Comparison of ENCODE assay signal across 1 cellular context in genomic region chr5:126707080-126707479, GRCh38.
TF ChIP-seq lines count a peak whose summit lies in the region.

No MANE protein-coding gene starts in this region.

TF ChIP-seq in HepG2, 621 proteins besides CTCF, POLR2A, EP300 and RAD21 (continued from another document):
- TF ChIP-seq, protein P1, sequence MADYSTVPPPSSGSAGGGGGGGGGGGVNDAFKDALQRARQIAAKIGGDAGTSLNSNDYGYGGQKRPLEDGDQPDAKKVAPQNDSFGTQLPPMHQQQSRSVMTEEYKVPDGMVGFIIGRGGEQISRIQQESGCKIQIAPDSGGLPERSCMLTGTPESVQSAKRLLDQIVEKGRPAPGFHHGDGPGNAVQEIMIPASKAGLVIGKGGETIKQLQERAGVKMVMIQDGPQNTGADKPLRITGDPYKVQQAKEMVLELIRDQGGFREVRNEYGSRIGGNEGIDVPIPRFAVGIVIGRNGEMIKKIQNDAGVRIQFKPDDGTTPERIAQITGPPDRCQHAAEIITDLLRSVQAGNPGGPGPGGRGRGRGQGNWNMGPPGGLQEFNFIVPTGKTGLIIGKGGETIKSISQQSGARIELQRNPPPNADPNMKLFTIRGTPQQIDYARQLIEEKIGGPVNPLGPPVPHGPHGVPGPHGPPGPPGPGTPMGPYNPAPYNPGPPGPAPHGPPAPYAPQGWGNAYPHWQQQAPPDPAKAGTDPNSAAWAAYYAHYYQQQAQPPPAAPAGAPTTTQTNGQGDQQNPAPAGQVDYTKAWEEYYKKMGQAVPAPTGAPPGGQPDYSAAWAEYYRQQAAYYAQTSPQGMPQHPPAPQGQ (CRISPR knock-in tag; IDR thresholded peaks at IDR 0.05; ENCODE audit: borderline replicate concordance) = no peak
- TF ChIP-seq FOXA3 (CRISPR knock-in tag; IDR thresholded peaks at IDR 0.05) (no peak), ZNF12 (CRISPR knock-in tag; IDR thresholded peaks at IDR 0.05) (peak; percentile 73), PRMT3 (CRISPR knock-in tag; IDR thresholded peaks at IDR 0.05; ENCODE audit: borderline replicate concordance, low read depth) (no peak), TBP (CRISPR knock-in tag; IDR thresholded peaks at IDR 0.05) (no peak), DNMT1 (CRISPR knock-in tag; IDR thresholded peaks at IDR 0.05) (no peak), GPN1 (CRISPR knock-in tag; IDR thresholded peaks at IDR 0.05; ENCODE audit: borderline replicate concordance) (no peak)
- TF ChIP-seq, protein P2, sequence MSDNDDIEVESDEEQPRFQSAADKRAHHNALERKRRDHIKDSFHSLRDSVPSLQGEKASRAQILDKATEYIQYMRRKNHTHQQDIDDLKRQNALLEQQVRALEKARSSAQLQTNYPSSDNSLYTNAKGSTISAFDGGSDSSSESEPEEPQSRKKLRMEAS (IDR thresholded peaks at IDR 0.05) = no peak
- TF ChIP-seq, protein P3, sequence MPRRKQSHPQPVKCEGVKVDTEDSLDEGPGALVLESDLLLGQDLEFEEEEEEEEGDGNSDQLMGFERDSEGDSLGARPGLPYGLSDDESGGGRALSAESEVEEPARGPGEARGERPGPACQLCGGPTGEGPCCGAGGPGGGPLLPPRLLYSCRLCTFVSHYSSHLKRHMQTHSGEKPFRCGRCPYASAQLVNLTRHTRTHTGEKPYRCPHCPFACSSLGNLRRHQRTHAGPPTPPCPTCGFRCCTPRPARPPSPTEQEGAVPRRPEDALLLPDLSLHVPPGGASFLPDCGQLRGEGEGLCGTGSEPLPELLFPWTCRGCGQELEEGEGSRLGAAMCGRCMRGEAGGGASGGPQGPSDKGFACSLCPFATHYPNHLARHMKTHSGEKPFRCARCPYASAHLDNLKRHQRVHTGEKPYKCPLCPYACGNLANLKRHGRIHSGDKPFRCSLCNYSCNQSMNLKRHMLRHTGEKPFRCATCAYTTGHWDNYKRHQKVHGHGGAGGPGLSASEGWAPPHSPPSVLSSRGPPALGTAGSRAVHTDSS (CRISPR knock-in tag; conservative IDR thresholded peaks at IDR 0.05) = no peak
TF ChIP-seq in HepG2: peak in this region for 2.
